In the genomic region with DNA sequence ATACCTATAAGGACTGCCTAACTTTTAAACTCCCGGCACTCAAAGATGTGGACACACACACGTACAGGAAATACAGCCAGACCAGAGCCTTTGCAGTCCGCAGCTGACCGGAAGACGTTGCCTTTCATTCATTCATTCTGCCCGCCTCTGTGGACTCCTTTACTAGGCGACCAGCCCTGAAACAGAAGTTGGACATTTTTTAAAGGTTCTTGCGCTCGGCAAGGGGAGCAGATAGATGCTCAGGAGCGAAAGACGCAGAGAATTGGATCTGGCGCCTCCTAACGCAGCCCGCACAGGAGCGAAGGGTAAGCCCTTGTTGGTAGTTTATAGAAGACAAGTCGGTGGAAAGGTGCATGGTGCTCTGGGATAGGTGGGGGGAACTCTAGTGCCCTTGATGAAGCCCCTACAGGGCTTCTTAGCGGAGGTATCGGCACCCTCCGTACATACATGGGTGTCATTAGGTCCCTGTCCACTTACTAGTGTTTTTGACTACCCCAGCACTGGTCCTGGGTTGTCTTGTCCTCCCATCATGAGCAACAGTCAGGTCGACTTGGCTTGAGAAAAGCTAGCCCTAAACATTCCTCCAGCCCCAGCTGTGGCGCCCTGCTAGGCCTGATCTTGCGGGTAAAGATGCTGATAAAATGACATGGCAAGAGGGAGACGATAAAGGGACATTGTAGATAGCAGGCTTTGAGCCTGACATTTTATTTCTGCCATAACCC, we compare ENCODE assay signal across 8 cellular contexts. TPM values are rescaled to one million over a fixed set of nuclear protein-coding genes. Genes with fewer than 3 reads are reported as not detected.
DNase-seq lines count a peak whose midpoint lies in the region; ATAC-seq and TF ChIP-seq lines count a peak whose summit lies in the region.

A gene (minus strand): TSS at position 65 of the 722 bp plus-strand sequence. CDS start 112 bp downstream, outside the sequence.

- peak within 1 kb of the TSS; percentile 99 for H3K27ac Mint-ChIP-seq in T-helper 2 cell treated with Interferon-gamma antibody and Interleukin-4, amounts not matched to agents 5 μg/mL and 100 μg/mL, for 36 hours

- POLR2A ChIA-PET in AG04450 (lab: Yijun Ruan, JAX): interaction anchor here (1.2 to 2.0 kb wide), 3 partner anchors 29 to 46 kb away, joined by 4 to 15 read pairs (median 7); no protein-coding TSS in a partner anchor

- peak; percentile 37 for ATAC-seq in left lobe of liver
- no peak for ATAC-seq in GM18867 (IDR thresholded peaks at IDR 0.05; ENCODE audit: unreplicated experiment)

- DNase-seq in AG04450 (ENCODE audit: low read depth, low spot score) (no peak), HAP-1 (ENCODE audit: low spot score in 2 of 2) (peak; percentile 40 to 57), dermis blood vessel endothelial cell (peak; percentile 71), left lobe of liver (ENCODE audit: low spot score) (no peak), RKO (ENCODE audit: low spot score) (no peak)
- DNase-seq in T-helper 2 cell treated with Interferon-gamma antibody and Interleukin-4, amounts not matched to agents 5 μg/mL and 100 μg/mL, for 36 hours (ENCODE audit: low spot score): peak; percentile 17
- DNase-seq in stimulated activated CD4-positive, alpha-beta T cell treated with anti-CD3 and anti-CD28 coated beads, Interleukin-4, amount 100 ng/mL, for 24 hours: peak; percentile 24

- CTCF ChIA-PET in AG04450 (lab: Charles Lee): interaction anchor here (0.8 to 1.2 kb wide), 3 partner anchors 28 to 213 kb away, joined by 3 to 6 read pairs (median 4); a partner anchor contains a TSS

- H3K4me3 ChIP-seq in AG04450 (ENCODE audit: low read depth, low read length) (peak within 1 kb of the TSS; percentile 69), HAP-1 (peak within 1 kb of the TSS; percentile 52)

- H3K36me3 ChIP-seq in HAP-1 (replicated peaks): peaks cover 5% of the 10 kb centered on the region

- H3K4me3 Mint-ChIP-seq in T-helper 2 cell treated with Interferon-gamma antibody and Interleukin-4, amounts not matched to agents 5 μg/mL and 100 μg/mL, for 36 hours: peak within 1 kb of the TSS; percentile 98

- H3K9me3 ChIP-seq in AG04450 (ENCODE audit: control insufficient read depth, insufficient read depth, low read length): no peaks in the 10 kb centered on the region
- no peaks in the 10 kb centered on the region for H3K9me3 ChIP-seq in HAP-1

- H3K4me1 ChIP-seq in HAP-1: peaks cover 43% of the 10 kb centered on the region

- peaks cover 29% of the 10 kb centered on the region for H3K4me1 Mint-ChIP-seq in T-helper 2 cell treated with Interferon-gamma antibody and Interleukin-4, amounts not matched to agents 5 μg/mL and 100 μg/mL, for 36 hours (ENCODE audit: low read depth)

- no peaks in the 10 kb centered on the region for H3K9me3 Mint-ChIP-seq in T-helper 2 cell treated with Interferon-gamma antibody and Interleukin-4, amounts not matched to agents 5 μg/mL and 100 μg/mL, for 36 hours

- no peak for TF ChIP-seq CTCF in AG04450 (IDR thresholded peaks at IDR 0.05; ENCODE audit: low read depth, low read length)

- in situ Hi-C loops in HAP-1 (cut with MboI; ENCODE audit: low sequenced_read_pairs): no loop called here

- peak within 1 kb of the TSS; percentile 68 for H3K27ac ChIP-seq in AG04450 (ENCODE audit: low read depth, low read length)

- no peaks in the 10 kb centered on the region for H3K27me3 ChIP-seq in AG04450 (ENCODE audit: control insufficient read depth, insufficient read depth, low read length)
- H3K27me3 ChIP-seq in HAP-1 (ENCODE audit: low read depth): no peaks in the 10 kb centered on the region

- peaks cover 12% of the 10 kb centered on the region for H3K36me3 Mint-ChIP-seq in T-helper 2 cell treated with Interferon-gamma antibody and Interleukin-4, amounts not matched to agents 5 μg/mL and 100 μg/mL, for 36 hours (ENCODE audit: low read depth)

- H3K27me3 Mint-ChIP-seq in T-helper 2 cell treated with Interferon-gamma antibody and Interleukin-4, amounts not matched to agents 5 μg/mL and 100 μg/mL, for 36 hours (ENCODE audit: low read depth): no peaks in the 10 kb centered on the region

RNA-seq across cellular contexts. Expression of the gene that starts here (rescaled TPM):
- polyA plus RNA-seq in AG04450 (2011; rRNA removed): 12.9 and 17.3 TPM in 2 replicates
- polyA minus RNA-seq in AG04450 (2011; rRNA and poly(A)+ RNA removed): 32.7 and 39.1 TPM in 2 replicates
- total RNA-seq in dermis blood vessel endothelial cell (29.4 and 32.0 TPM in 2 replicates), left lobe of liver (10.1 TPM)

Comparison
In these comparisons a context has a peak if more than half of its experiments do, and no peak if none do; other contexts are left out.
1. DNase-seq: peak in HAP-1 (2 of 2), T-helper 2 cell treated with Interferon-gamma antibody and Interleukin-4, amounts not matched to agents 5 μg/mL and 100 μg/mL, for 36 hours (single experiment), dermis blood vessel endothelial cell (single experiment) and stimulated activated CD4-positive, alpha-beta T cell treated with anti-CD3 and anti-CD28 coated beads, Interleukin-4, amount 100 ng/mL, for 24 hours (single experiment); none in AG04450 (single experiment), left lobe of liver (single experiment) and RKO (single experiment).